In the genomic region with DNA sequence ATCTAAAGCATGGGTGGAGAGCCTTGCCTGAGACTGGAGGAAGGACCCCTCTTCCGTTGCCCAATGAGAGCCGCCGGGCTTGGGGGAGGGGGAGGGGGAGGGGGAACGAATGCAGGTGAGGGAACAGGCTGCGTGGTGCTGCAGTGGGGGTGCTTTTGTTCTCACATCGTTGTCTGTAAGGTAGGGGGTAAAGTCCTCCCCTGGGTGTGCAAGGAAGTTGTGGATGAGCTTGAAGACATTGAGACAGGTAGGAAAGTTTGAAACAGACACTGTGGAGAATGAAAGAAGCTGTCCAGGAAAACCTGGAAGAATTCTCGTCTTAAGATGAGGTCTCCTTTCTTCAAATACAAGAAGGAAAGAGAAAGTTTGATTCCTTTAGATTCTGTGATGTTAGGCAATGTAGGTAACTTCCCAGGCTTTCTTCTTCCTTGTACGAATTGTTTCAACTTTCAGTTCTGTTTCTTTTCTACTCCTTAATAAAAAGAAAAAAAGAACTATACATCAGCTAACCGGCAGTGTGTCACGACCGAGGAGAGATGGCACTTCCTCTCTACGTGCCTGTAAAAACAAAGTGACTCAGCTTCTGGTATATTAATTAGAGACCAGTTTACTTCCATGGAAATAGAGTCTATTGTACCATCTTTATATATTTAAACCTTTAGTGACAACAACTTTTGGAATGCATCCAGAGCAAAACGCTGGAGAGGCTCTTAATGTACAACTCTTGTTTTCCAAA, we compare ENCODE assay signal across 8 cellular contexts.
DNase-seq lines count a peak whose midpoint lies in the region; ATAC-seq and TF ChIP-seq lines count a peak whose summit lies in the region.

No MANE protein-coding gene starts in this region.

- TF ChIP-seq CTCF in A673 (conservative IDR thresholded peaks at IDR 0.05; ENCODE audit: low read depth, low read length) (no peak), fibroblast of the aortic adventitia (IDR thresholded peaks at IDR 0.05; ENCODE audit: insufficient read depth, low read length) (no peak)

- H3K27ac ChIP-seq in A673 (ENCODE audit: low read depth, low read length, poor library complexity, severe bottlenecking) = no peak overlapping the region
- no peak overlapping the region for H3K27ac ChIP-seq in GM23248
- peak overlapping the region; percentile 11 for H3K27ac ChIP-seq in SJSA1

- H3K27me3 ChIP-seq in A673 (replicated peaks; ENCODE audit: insufficient read depth, low read depth, low read length, poor library complexity) (no peaks in the 10 kb centered on the region), GM23248 (replicated peaks; ENCODE audit: insufficient read depth) (peaks cover 10% of the 10 kb centered on the region; the same call in 1 of the 2 replicates), SJSA1 (replicated peaks) (no peaks in the 10 kb centered on the region)

- no peaks in the 10 kb centered on the region for H3K9me2 ChIP-seq in GM23248 (ENCODE audit: insufficient read depth)

- BruUV-seq in A673 (replicated peaks; lab: Mats Ljungman, UMichigan) = no TSS peak

- H3K4me3 ChIP-seq in A673 (ENCODE audit: low read depth, low read length, poor library complexity, severe bottlenecking) (peak overlapping the region; percentile 23), GM23248 (peak overlapping the region; percentile 41), SJSA1 (peak overlapping the region; percentile 5), fibroblast of the aortic adventitia (ENCODE audit: low read depth, low read length) (no peak overlapping the region)

- no peaks in the 10 kb centered on the region for H3K79me2 ChIP-seq in GM23248 (ENCODE audit: insufficient read depth)

- intact Hi-C loops in A673 (cut with micrococcal nuclease; ENCODE audit: unreplicated experiment) (no loop called here), posterior vena cava (cut with DNase I) (loop anchor here in 1 of 2 donors (10.0 kb wide), 2 partner anchors 56 to 154 kb away; no protein-coding TSS in a partner anchor)

- CTCF ChIA-PET in A673 (lab: Charles Lee) = no interaction called here

- ATAC-seq in HG03280 (IDR thresholded peaks at IDR 0.05; ENCODE audit: unreplicated experiment) (no peak), HG03095 (IDR thresholded peaks at IDR 0.05; ENCODE audit: unreplicated experiment) (no peak)

- POLR2A ChIA-PET in A673 (lab: Charles Lee; ENCODE audit: low non-redundant PET) = no interaction called here

- peak overlapping the region; percentile 35; the same call in 1 of the 2 replicates for H2AFZ ChIP-seq in GM23248

- H4K20me1 ChIP-seq in GM23248 (ENCODE audit: insufficient read depth) = no peaks in the 10 kb centered on the region

- no peak overlapping the region for H3K9ac ChIP-seq in GM23248

- DNase-seq in A673 (ENCODE audit: low spot score) = peak; percentile 37
- peak; percentile 46 for DNase-seq in GM23248
- peak in 1 of 2 experiments; percentile 64 for DNase-seq in SJSA1 (ENCODE audit: low read depth in 1 of 2, low spot score in 2 of 2)
- DNase-seq in fibroblast of the aortic adventitia (ENCODE audit: low read depth) = peak; percentile 22
- DNase-seq in inferior parietal cortex (ENCODE audit: extremely low spot score) = no peak
- DNase-seq in posterior vena cava (ENCODE audit: low spot score) = no peak

- H3K4me1 ChIP-seq in A673 (ENCODE audit: insufficient read depth, low read length, poor library complexity, severe bottlenecking) = peaks cover 3% of the 10 kb centered on the region
- no peaks in the 10 kb centered on the region for H3K4me1 ChIP-seq in GM23248 (ENCODE audit: insufficient read depth)
- peaks cover 20% of the 10 kb centered on the region for H3K4me1 ChIP-seq in SJSA1 (replicated peaks)

- no peaks in the 10 kb centered on the region for H3F3A ChIP-seq in GM23248 (ENCODE audit: insufficient read depth)

- in situ Hi-C loops in GM23248 (cut with MboI) = no loop called here

- no peaks in the 10 kb centered on the region for H3K36me3 ChIP-seq in A673 (ENCODE audit: insufficient read depth, low read length, poor library complexity, severe bottlenecking)
- no peaks in the 10 kb centered on the region for H3K36me3 ChIP-seq in GM23248 (ENCODE audit: low read depth)
- H3K36me3 ChIP-seq in SJSA1 = no peaks in the 10 kb centered on the region

- no peaks in the 10 kb centered on the region for H3K9me3 ChIP-seq in A673 (ENCODE audit: low read depth, low read length, poor library complexity, severe bottlenecking)
- H3K9me3 ChIP-seq in GM23248 (ENCODE audit: low read depth) = no peaks in the 10 kb centered on the region
- no peaks in the 10 kb centered on the region for H3K9me3 ChIP-seq in SJSA1 (replicated peaks)

- WGBS in GM23248 (ENCODE audit: low coverage in 1 of 2, low lambda C conversion rate in 2 of 2, missing lambda C conversion rate in 2 of 2), 2 experiments = 45 to 53% methylated on average over 12 to 13 of the region's 13 CpGs

- H3K4me2 ChIP-seq in GM23248 (ENCODE audit: unreplicated experiment) = peak overlapping the region; percentile 31

Comparison
In these comparisons a context has a peak if more than half of its experiments do, and no peak if none do; other contexts are left out.
1. DNase-seq: peak in A673 (single experiment), GM23248 (single experiment) and fibroblast of the aortic adventitia (single experiment); none in inferior parietal cortex (single experiment) and posterior vena cava (single experiment).